Comparison of ENCODE assay signal across 2 cellular contexts in genomic region chr18:3694030-3694778, GRCh38.
TF ChIP-seq lines count a peak whose summit lies in the region.

No MANE protein-coding gene starts in this region.

TF ChIP-seq in HEK293, 187 proteins besides CTCF, POLR2A, EP300 and RAD21:
- TF ChIP-seq ZNF146 (tag by site-specific recombination; IDR thresholded peaks at IDR 0.05), result 0 out of 2 replicates have a peak, but pooled peaks have one; percentile 17

TF ChIP-seq in SK-N-SH, 30 proteins besides CTCF, POLR2A, EP300 and RAD21 (continued from another document):
- TF ChIP-seq JUND (IDR thresholded peaks at IDR 0.05) (peak; percentile 38), TEAD4 (IDR thresholded peaks at IDR 0.05; ENCODE audit: borderline replicate concordance, insufficient read depth) (peak; percentile 51; the same call in 1 of the 2 replicates), PBX3 (IDR thresholded peaks at IDR 0.05) (peak; percentile 58; the same call in 1 of the 2 replicates)
TF ChIP-seq in SK-N-SH: peak in this region for 4; not testable (repeated sequence) for 26.
